ENCODE assay signal across 10 cellular contexts in genomic region chr7:36686499-36686898, GRCh38. TPM values are rescaled to one million over a fixed set of nuclear protein-coding genes. Genes with fewer than 3 reads are reported as not detected.
DNase-seq lines count a peak whose midpoint lies in the region; ATAC-seq and TF ChIP-seq lines count a peak whose summit lies in the region.
"Had no signal": no experiment of that assay in that cellular context is flagged by ENCODE, and none has a peak within 500 bp of the region (broad histone marks: within the 10 kb centered on the region; RNA-seq: fewer than 3 reads in every experiment).

No MANE protein-coding gene starts in this region.

- H4K20me1 ChIP-seq in hepatocyte (ENCODE audit: insufficient read depth, poor library complexity, severe bottlenecking) (no peaks in the 10 kb centered on the region), PC-9 (ENCODE audit: insufficient read depth) (no peaks in the 10 kb centered on the region)

- intact Hi-C loops in PC-9 (cut with micrococcal nuclease; ENCODE audit: unreplicated experiment): no loop called here

- POLR2A ChIA-PET in PC-9 (lab: Charles Lee; ENCODE audit: unreplicated experiment): no interaction called here

- no peaks in the 10 kb centered on the region for H3K9me2 ChIP-seq in hepatocyte (replicated peaks; ENCODE audit: insufficient read depth)
- no peaks in the 10 kb centered on the region for H3K9me2 ChIP-seq in PC-9 (ENCODE audit: insufficient read depth)

- no peaks in the 10 kb centered on the region for H3K36me3 ChIP-seq in hepatocyte (replicated peaks; ENCODE audit: insufficient read depth, low read depth)
- no peaks in the 10 kb centered on the region for H3K36me3 ChIP-seq in PC-9 (ENCODE audit: low read depth)

- H3K4me2 ChIP-seq in hepatocyte (no peak overlapping the region), PC-9 (no peak overlapping the region)

- H2AFZ ChIP-seq in hepatocyte (no peak overlapping the region), PC-9 (no peak overlapping the region)

- H3K27ac ChIP-seq in hepatocyte: no peak overlapping the region
- no peak overlapping the region for H3K27ac ChIP-seq in PC-9

- H3K9me3 ChIP-seq in hepatocyte (ENCODE audit: low read depth): no peaks in the 10 kb centered on the region
- no peaks in the 10 kb centered on the region for H3K9me3 ChIP-seq in PC-9 (ENCODE audit: insufficient read depth, low read depth)

- no peaks in the 10 kb centered on the region for H3F3A ChIP-seq in PC-9 (ENCODE audit: insufficient read depth, low read depth)

- no TSS peak for BruUV-seq in PC-9 (replicated peaks; lab: Mats Ljungman, UMichigan)

- no peak for ATAC-seq in HG02870 (IDR thresholded peaks at IDR 0.05; ENCODE audit: unreplicated experiment)
- ATAC-seq: right cardiac atrium had no signal

- H3K27me3 ChIP-seq in hepatocyte (no peaks in the 10 kb centered on the region), PC-9 (ENCODE audit: insufficient read depth, low read depth) (peaks cover 14% of the 10 kb centered on the region; the same call in 1 of the 2 replicates)

- no peaks in the 10 kb centered on the region for H3K79me2 ChIP-seq in hepatocyte
- no peaks in the 10 kb centered on the region for H3K79me2 ChIP-seq in PC-9 (ENCODE audit: low read depth)

- TF ChIP-seq CTCF in hepatocyte (IDR thresholded peaks at IDR 0.05; ENCODE audit: poor library complexity): no peak
- no peak for TF ChIP-seq CTCF in PC-9 (conservative IDR thresholded peaks at IDR 0.05)

- H3K4me1 ChIP-seq in hepatocyte (ENCODE audit: insufficient read depth) (peaks cover 6% of the 10 kb centered on the region), PC-9 (replicated peaks; ENCODE audit: insufficient read depth) (no peaks in the 10 kb centered on the region)

- DNase-seq in NK-92 treated with Interleukin-12 subunit alpha and Interleukin-12 subunit beta, amount 100 ng/mL, for 24 hours (lab: John Stamatoyannopoulos, UW): peak; percentile 45
- DNase-seq in NK-92 (lab: John Stamatoyannopoulos, UW; ENCODE audit: unreplicated experiment): no peak
- peak; percentile 52 for DNase-seq in activated T-cell treated with anti-CD3 and anti-CD28 coated beads for 24 hours (ENCODE audit: low read depth)
- DNase-seq in hepatocyte (ENCODE audit: low spot score): peak; percentile 25
- DNase-seq in stimulated activated CD8-positive, alpha-beta memory T cell treated with anti-CD3 and anti-CD28 coated beads, Interleukin-7, amount 100 ng/mL, for 48 hours (ENCODE audit: extremely low read depth in 1 of 2, low read depth in 1 of 2): peak; percentile 49 to 73
- no peak for DNase-seq in SHP77 (lab: John Stamatoyannopoulos, UW)
- DNase-seq in PC-9: no peak
- DNase-seq: amniotic stem cell, right cardiac atrium had no signal

- H3K4me3 ChIP-seq in hepatocyte: no peak overlapping the region
- no peak overlapping the region for H3K4me3 ChIP-seq in PC-9

- WGBS in hepatocyte (ENCODE audit: low lambda C conversion rate, missing lambda C conversion rate): 48% methylated on average over 5 of the region's 5 CpGs

- CTCF ChIA-PET in PC-9 (lab: Charles Lee): interaction anchor here (0.7 kb wide), 1 partner anchor 758 kb away, joined by 3 read pairs; no protein-coding TSS in a partner anchor

RNA-seq across cellular contexts. Expression of gene AOAH, which starts 37.8 kb away (rescaled TPM):
- total RNA-seq in hepatocyte: 2.4 and 5.4 TPM in 2 replicates
- 3.9 and 4.8 TPM in 2 replicates for polyA plus RNA-seq in hepatocyte
- total RNA-seq in PC-9 (2021): not detected in 2 replicates

Comparison
In these comparisons a context has a peak if more than half of its experiments do, and no peak if none do; other contexts are left out.
1. DNase-seq: peak in NK-92 treated with Interleukin-12 subunit alpha and Interleukin-12 subunit beta, amount 100 ng/mL, for 24 hours (single experiment), activated T-cell treated with anti-CD3 and anti-CD28 coated beads for 24 hours (single experiment), hepatocyte (single experiment) and stimulated activated CD8-positive, alpha-beta memory T cell treated with anti-CD3 and anti-CD28 coated beads, Interleukin-7, amount 100 ng/mL, for 48 hours (2 of 2); none in NK-92 (single experiment), SHP77 (0 of 2) and PC-9 (0 of 2).